In the genomic region with DNA sequence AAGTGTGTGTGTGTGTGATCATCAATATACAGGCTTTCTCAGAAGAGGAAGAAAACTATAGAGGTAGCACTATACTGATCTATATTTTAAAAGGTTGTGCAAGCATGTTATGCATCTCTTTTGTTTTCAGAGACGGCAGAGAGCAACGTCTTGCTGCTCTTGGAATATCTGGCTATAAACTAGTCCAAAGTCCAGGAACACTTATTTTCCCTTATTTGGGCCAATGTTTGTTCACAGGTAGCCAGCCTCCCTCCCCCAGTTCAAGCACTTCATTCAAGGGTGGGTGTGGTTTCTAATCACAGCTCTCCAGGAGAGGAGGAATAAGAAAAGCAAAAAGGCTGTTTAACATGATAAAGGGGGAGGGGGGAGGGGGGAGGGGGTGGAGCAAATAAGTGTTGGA, we compare ENCODE assay signal across 14 cellular contexts. TPM values are rescaled to one million over a fixed set of nuclear protein-coding genes. Genes with fewer than 3 reads are reported as not detected.
A peak's percentile ranks its signal among the peaks of the same experiment; 100 is the strongest.
DNase-seq lines count a peak whose midpoint lies in the region; ATAC-seq and TF ChIP-seq lines count a peak whose summit lies in the region.
"Had no signal": no experiment of that assay in that cellular context is flagged by ENCODE, and none has a peak within 500 bp of the region (broad histone marks: within the 10 kb centered on the region; RNA-seq: fewer than 3 reads in every experiment).

No MANE protein-coding gene starts in this region.

- TF ChIP-seq CTCF in Calu3 (IDR thresholded peaks at IDR 0.05; ENCODE audit: unreplicated experiment) (no peak), VCaP (conservative IDR thresholded peaks at IDR 0.05) (no peak), mucosa of descending colon (IDR thresholded peaks at IDR 0.05) (no peak), gastrocnemius medialis (IDR thresholded peaks at IDR 0.05 in 4 of 5, conservative IDR thresholded peaks at IDR 0.05 in 1 of 5) (no peak)

- H3K9me3 Mint-ChIP-seq in Calu3 (ENCODE audit: low read depth, unreplicated experiment), result no peaks in the 10 kb centered on the region

- H3K27me3 Mint-ChIP-seq in Calu3 (ENCODE audit: unreplicated experiment), result no peaks in the 10 kb centered on the region

- peaks cover 4% of the 10 kb centered on the region for H3K36me3 ChIP-seq in mucosa of descending colon (ENCODE audit: low read depth)
- H3K36me3 ChIP-seq in gastrocnemius medialis, result no peaks in the 10 kb centered on the region

- no peak overlapping the region for H3K4me3 ChIP-seq in mucosa of descending colon
- no peak overlapping the region for H3K4me3 ChIP-seq in gastrocnemius medialis
- H3K4me3 ChIP-seq: coronary artery had no signal

- peak; percentile 35 for ATAC-seq in mucosa of descending colon
- no peak for ATAC-seq in gastrocnemius medialis
- ATAC-seq in HG03280 (IDR thresholded peaks at IDR 0.05; ENCODE audit: unreplicated experiment), result no peak
- ATAC-seq: left ventricle myocardium superior had no signal

- no peak for TF ChIP-seq POLR2A in gastrocnemius medialis (IDR thresholded peaks at IDR 0.05)

- peak overlapping the region; percentile 23; the same call in 1 of the 2 replicates for H3K27ac ChIP-seq in VCaP
- no peak overlapping the region for H3K27ac ChIP-seq in gastrocnemius medialis
- H3K27ac ChIP-seq: coronary artery had no signal

- H3K27me3 ChIP-seq in gastrocnemius medialis, result no peaks in the 10 kb centered on the region

- H3K4me1 ChIP-seq in mucosa of descending colon (ENCODE audit: low read depth), result peaks cover 31% of the 10 kb centered on the region
- peaks cover 29 to 45% of the 10 kb centered on the region in 2 donors for H3K4me1 ChIP-seq in gastrocnemius medialis

- H3K9me3 ChIP-seq in mucosa of descending colon, result no peaks in the 10 kb centered on the region
- H3K9me3 ChIP-seq in gastrocnemius medialis, result no peaks in the 10 kb centered on the region

- peak overlapping the region; percentile 82 for H3K4me3 Mint-ChIP-seq in Calu3 (ENCODE audit: low read depth, unreplicated experiment)

- DNase-seq in Calu3 (peak; percentile 50), LoVo (ENCODE audit: low spot score) (peak; percentile 73), mucosa of descending colon (peak in 2 of 3 donors; percentile 53 to 77), gastrocnemius medialis (no peak), NAMALWA (ENCODE audit: low spot score) (no peak)
- DNase-seq in activated CD8-positive, alpha-beta memory T cell treated with anti-CD3 and anti-CD28 coated beads, Interleukin-2, amount 50 U/mL, for 4 hours, result no peak
- DNase-seq: activated CD4-positive, alpha-beta T cell treated with anti-CD3 and anti-CD28 coated beads, Interleukin-2, amount 50 U/mL, for 4 hours; activated naive CD4-positive, alpha-beta T cell treated with anti-CD3 and anti-CD28 coated beads, Interleukin-2, amount 50 U/mL, for 16 hours; KG1; left ventricle myocardium superior had no signal

- CTCF ChIA-PET in Calu3 (lab: Charles Lee), result interaction anchor here (0.6 to 2.1 kb wide), 6 partner anchors 46 to 306 kb away, joined by 3 to 9 read pairs (median 4); a partner anchor contains a TSS

- H3K36me3 Mint-ChIP-seq in Calu3 (ENCODE audit: insufficient read depth, unreplicated experiment), result peaks cover 69% of the 10 kb centered on the region

- H3K27ac Mint-ChIP-seq in Calu3 (ENCODE audit: unreplicated experiment), result peak overlapping the region; percentile 83
- H3K27ac Mint-ChIP-seq: B cell had no signal

- no TSS peak for BruUV-seq in Calu3 (replicated peaks; lab: Mats Ljungman, UMichigan)

- intact Hi-C loops in Calu3 (cut with micrococcal nuclease; ENCODE audit: unreplicated experiment) (loop anchor here (5.0 kb wide), 2 partner anchors 102 to 142 kb away; no protein-coding TSS in a partner anchor), mucosa of descending colon (cut with DNase I, micrococcal nuclease) (loop anchor here (5.0 to 10.0 kb wide), 2 partner anchors 67 to 209 kb away; no protein-coding TSS in a partner anchor), gastrocnemius medialis (cut with DNase I; ENCODE audit: low total_unique reads) (loop anchor here (5.0 kb wide), 1 partner anchor 207 kb away; no protein-coding TSS in a partner anchor)

- peaks cover 51% of the 10 kb centered on the region for H3K4me1 Mint-ChIP-seq in Calu3 (ENCODE audit: low read depth, unreplicated experiment)

- in situ Hi-C loops in gastrocnemius medialis (cut with MboI; ENCODE audit: low sequenced_read_pairs in 4 of 4), result no loop called here

RNA-seq across cellular contexts. Expression of a gene that starts 4.2 kb away (rescaled TPM):
- 20.4 and 22.2 TPM in 2 replicates for total RNA-seq in Calu3 (2022)
- total RNA-seq in mucosa of descending colon, result 100 to 1,000 TPM in 2 of 3 donors, 10 to 100 TPM in 1; 89.9 to 140 (median 125) TPM
- total RNA-seq in gastrocnemius medialis, result 1 to 10 TPM; 3.0 to 4.8 (median 3.4) TPM

RNA-seq across cellular contexts. Expression of a gene that starts 54.1 kb away (rescaled TPM):
- total RNA-seq in Calu3 (2022), result 13.7 and 16.3 TPM in 2 replicates
- 10 to 100 TPM; 27.8 to 53.9 (median 32.0) TPM for total RNA-seq in mucosa of descending colon
- total RNA-seq in gastrocnemius medialis, result 10 to 100 TPM in 1 of 4 donors, 1 to 10 TPM in 3; 3.3 to 10.1 (median 7.1) TPM

Comparison
In these comparisons a context has a peak if more than half of its experiments do, and no peak if none do; other contexts are left out.
1. DNase-seq: peak in Calu3 (single experiment), LoVo (single experiment) and mucosa of descending colon (2 of 3); none in gastrocnemius medialis (0 of 2), activated CD8-positive, alpha-beta memory T cell treated with anti-CD3 and anti-CD28 coated beads, Interleukin-2, amount 50 U/mL, for 4 hours (single experiment) and NAMALWA (single experiment).